Comparison of ENCODE assay signal across 14 cellular contexts in the genomic region with DNA sequence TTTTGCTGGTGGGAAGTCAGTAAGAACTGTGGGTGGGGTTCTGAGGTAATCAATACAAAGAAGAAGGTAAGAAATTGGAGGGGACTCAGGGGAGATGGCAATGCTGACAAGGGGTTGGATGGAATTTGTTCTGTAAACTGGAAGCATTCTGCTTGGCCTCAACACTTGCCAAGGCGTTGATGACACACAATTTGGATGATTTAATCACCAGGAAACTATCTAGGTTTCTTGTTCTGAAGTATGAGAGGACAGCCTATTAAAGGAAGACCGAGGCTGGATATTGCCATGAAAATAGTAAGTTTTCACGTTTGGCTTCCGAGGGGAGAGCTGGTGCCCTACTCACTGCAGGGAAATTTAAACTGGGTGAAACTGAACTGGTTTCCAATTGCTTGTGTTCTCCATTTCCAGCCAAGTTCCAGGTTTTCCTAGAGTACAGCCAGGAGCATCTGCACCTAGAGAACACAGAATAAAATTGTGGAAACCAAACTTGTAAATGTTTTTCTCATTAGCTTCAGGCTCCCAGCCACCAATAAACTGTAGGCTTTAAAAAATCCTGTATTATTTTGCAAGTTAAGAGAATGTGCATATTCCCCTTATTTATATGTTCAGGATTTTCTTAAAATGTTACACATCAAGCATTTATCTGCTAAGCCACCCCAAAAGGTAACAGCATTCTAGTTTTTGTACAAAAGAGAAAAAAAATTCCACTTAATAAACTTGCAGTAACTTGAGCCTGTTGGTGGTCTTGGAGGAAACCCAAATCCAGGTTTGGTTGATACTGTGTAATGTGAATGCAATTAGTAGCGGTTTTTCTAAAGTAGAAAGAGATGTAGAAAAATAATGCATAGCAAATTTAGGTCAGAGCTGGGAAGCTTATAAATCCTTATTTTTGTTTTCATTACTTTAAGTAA. TPM values are rescaled to one million over a fixed set of nuclear protein-coding genes. Genes with fewer than 3 reads are reported as not detected.
A peak's percentile ranks its signal among the peaks of the same experiment; 100 is the strongest.
DNase-seq lines count a peak whose midpoint lies in the region; ATAC-seq and TF ChIP-seq lines count a peak whose summit lies in the region.
"Had no signal": no experiment of that assay in that cellular context is flagged by ENCODE, and none has a peak within 500 bp of the region (broad histone marks: within the 10 kb centered on the region; RNA-seq: fewer than 3 reads in every experiment).

No MANE protein-coding gene starts in this region.

- H3K27ac ChIP-seq in HEK293 (ENCODE audit: extremely low read depth, low read depth, low read length) (no peak overlapping the region), SJCRH30 (peak overlapping the region; percentile 80)
- no peak overlapping the region for H3K27ac ChIP-seq in CD4-positive, alpha-beta memory T cell (ENCODE audit: low read depth, low read length)
- H3K27ac ChIP-seq: cardiac muscle cell, right atrium auricular region had no signal

- peaks cover 13% of the 10 kb centered on the region for H3K4me1 ChIP-seq in HEK293 (ENCODE audit: control insufficient read depth, insufficient read depth, low read length)
- peaks cover 37% of the 10 kb centered on the region for H3K4me1 ChIP-seq in SJCRH30
- no peaks in the 10 kb centered on the region for H3K4me1 ChIP-seq in CD4-positive, alpha-beta memory T cell (ENCODE audit: insufficient read depth, low read length)

- H3K9me3 Mint-ChIP-seq in CD4-positive, alpha-beta memory T cell: peaks cover 0 to 8% (median under 1%) of the 10 kb centered on the region in 8 donors
- no peaks in the 10 kb centered on the region for H3K9me3 Mint-ChIP-seq in stimulated activated naive CD8-positive, alpha-beta T cell treated with anti-CD3 and anti-CD28 coated beads, Interleukin-15, amount 100 ng/mL, for 72 hours

- DNase-seq in SJCRH30 (peak; percentile 64 to 83), iris pigment epithelial cell (ENCODE audit: low read depth) (peak; percentile 52)
- no peak for DNase-seq in CD4-positive, alpha-beta memory T cell
- DNase-seq in stimulated activated naive CD8-positive, alpha-beta T cell treated with anti-CD3 and anti-CD28 coated beads, Interleukin-15, amount 100 ng/mL, for 72 hours: no peak
- DNase-seq: activated CD4-positive, alpha-beta T cell treated with anti-CD3 and anti-CD28 coated beads, Interleukin-2, amount 50 U/mL, for 48 hours; activated effector memory CD4-positive, alpha-beta T cell treated with Interleukin-2 at 50 U/mL for 16 hours; mucosa of descending colon; NCI-H1930 had no signal

- no peaks in the 10 kb centered on the region for H3K27me3 ChIP-seq in SJCRH30
- H3K27me3 ChIP-seq in CD4-positive, alpha-beta memory T cell (ENCODE audit: insufficient read depth, low read length): no peaks in the 10 kb centered on the region
- H3K27me3 ChIP-seq: cardiac muscle cell, right atrium auricular region had no signal

- H3K9me3 ChIP-seq in HEK293 (ENCODE audit: control insufficient read depth, insufficient read depth, low read depth, low read length) (no peaks in the 10 kb centered on the region), SJCRH30 (replicated peaks) (no peaks in the 10 kb centered on the region)
- no peaks in the 10 kb centered on the region for H3K9me3 ChIP-seq in CD4-positive, alpha-beta memory T cell (ENCODE audit: control insufficient read depth in 1 of 2, low read length in 2 of 2)
- H3K9me3 ChIP-seq: mucosa of descending colon, right atrium auricular region had no signal

- peaks cover 2 to 14% of the 10 kb centered on the region in 2 donors for H3K27me3 Mint-ChIP-seq in CD4-positive, alpha-beta memory T cell
- H3K27me3 Mint-ChIP-seq in stimulated activated naive CD8-positive, alpha-beta T cell treated with anti-CD3 and anti-CD28 coated beads, Interleukin-15, amount 100 ng/mL, for 72 hours: peaks cover 13% of the 10 kb centered on the region

- TF ChIP-seq CTCF in HEK293 (tag by site-specific recombination; IDR thresholded peaks at IDR 0.05): no peak

- no peak overlapping the region for H3K4me3 Mint-ChIP-seq in CD4-positive, alpha-beta memory T cell
- no peak overlapping the region for H3K4me3 Mint-ChIP-seq in stimulated activated naive CD8-positive, alpha-beta T cell treated with anti-CD3 and anti-CD28 coated beads, Interleukin-15, amount 100 ng/mL, for 72 hours

- no peaks in the 10 kb centered on the region for H3K36me3 Mint-ChIP-seq in CD4-positive, alpha-beta memory T cell

- H3K4me3 ChIP-seq in HEK293 (ENCODE audit: low read depth, low read length) (no peak overlapping the region), SJCRH30 (no peak overlapping the region)
- H3K4me3 ChIP-seq in CD4-positive, alpha-beta memory T cell (ENCODE audit: low read length in 2 of 2): no peak overlapping the region
- H3K4me3 ChIP-seq: cardiac muscle cell, K562, mucosa of descending colon, right atrium auricular region had no signal

- intact Hi-C loops in CD4-positive, alpha-beta memory T cell (cut with micrococcal nuclease): no loop called here

- POLR2A ChIA-PET in HEK293 (lab: Yijun Ruan, JAX): no interaction called here
- POLR2A ChIA-PET in CD4-positive, alpha-beta memory T cell (lab: Charles Lee; ENCODE audit: partially characterized antibody): no interaction called here

- H3K4me1 Mint-ChIP-seq in CD4-positive, alpha-beta memory T cell: no peaks in the 10 kb centered on the region
- H3K4me1 Mint-ChIP-seq in stimulated activated naive CD8-positive, alpha-beta T cell treated with anti-CD3 and anti-CD28 coated beads, Interleukin-15, amount 100 ng/mL, for 72 hours: no peaks in the 10 kb centered on the region

- H3K36me3 ChIP-seq in HEK293 (ENCODE audit: control insufficient read depth in 2 of 2, insufficient read depth in 1 of 2, low read length in 2 of 2): no peaks in the 10 kb centered on the region
- no peaks in the 10 kb centered on the region for H3K36me3 ChIP-seq in SJCRH30
- H3K36me3 ChIP-seq in CD4-positive, alpha-beta memory T cell (ENCODE audit: insufficient read depth, low read length): no peaks in the 10 kb centered on the region
- H3K36me3 ChIP-seq: cardiac muscle cell, right atrium auricular region had no signal

- ATAC-seq in HG03342 (IDR thresholded peaks at IDR 0.05; ENCODE audit: unreplicated experiment) (no peak), HG03097 (IDR thresholded peaks at IDR 0.05; ENCODE audit: low FRiP score, unreplicated experiment) (no peak)
- no peak for ATAC-seq in stimulated activated naive CD8-positive, alpha-beta T cell treated with anti-CD3 and anti-CD28 coated beads, Interleukin-15, amount 100 ng/mL, for 72 hours
- ATAC-seq: K562, mucosa of descending colon had no signal

- no peak overlapping the region for H3K27ac Mint-ChIP-seq in CD4-positive, alpha-beta memory T cell
- no peak overlapping the region for H3K27ac Mint-ChIP-seq in stimulated activated naive CD8-positive, alpha-beta T cell treated with anti-CD3 and anti-CD28 coated beads, Interleukin-15, amount 100 ng/mL, for 72 hours

- CTCF ChIA-PET in HEK293 (lab: Yijun Ruan, JAX): interaction anchor here (0.7 to 0.8 kb wide), 2 partner anchors 26 to 42 kb away, joined by 3 to 5 read pairs; no protein-coding TSS in a partner anchor
- CTCF ChIA-PET in CD4-positive, alpha-beta memory T cell (lab: Charles Lee; ENCODE audit: partially characterized antibody): no interaction called here

TF ChIP-seq in HEK293, 187 proteins besides CTCF, POLR2A, EP300 and RAD21 (continues in another document):
- TF ChIP-seq ZNF596 (tag by site-specific recombination; IDR thresholded peaks at IDR 0.05) (no peak), ZNF843 (tag by site-specific recombination; IDR thresholded peaks at IDR 0.05) (no peak), ZBTB17 (tag by site-specific recombination; IDR thresholded peaks at IDR 0.05) (peak; percentile 22; the same call in 1 of the 2 replicates), OSR2 (tag by site-specific recombination; IDR thresholded peaks at IDR 0.05) (no peak), ZBTB21 (tag by site-specific recombination; IDR thresholded peaks at IDR 0.05) (no peak), ZNF266 (tag by site-specific recombination; IDR thresholded peaks at IDR 0.05; ENCODE audit: low read depth) (no peak)
- TF ChIP-seq, protein P1, sequence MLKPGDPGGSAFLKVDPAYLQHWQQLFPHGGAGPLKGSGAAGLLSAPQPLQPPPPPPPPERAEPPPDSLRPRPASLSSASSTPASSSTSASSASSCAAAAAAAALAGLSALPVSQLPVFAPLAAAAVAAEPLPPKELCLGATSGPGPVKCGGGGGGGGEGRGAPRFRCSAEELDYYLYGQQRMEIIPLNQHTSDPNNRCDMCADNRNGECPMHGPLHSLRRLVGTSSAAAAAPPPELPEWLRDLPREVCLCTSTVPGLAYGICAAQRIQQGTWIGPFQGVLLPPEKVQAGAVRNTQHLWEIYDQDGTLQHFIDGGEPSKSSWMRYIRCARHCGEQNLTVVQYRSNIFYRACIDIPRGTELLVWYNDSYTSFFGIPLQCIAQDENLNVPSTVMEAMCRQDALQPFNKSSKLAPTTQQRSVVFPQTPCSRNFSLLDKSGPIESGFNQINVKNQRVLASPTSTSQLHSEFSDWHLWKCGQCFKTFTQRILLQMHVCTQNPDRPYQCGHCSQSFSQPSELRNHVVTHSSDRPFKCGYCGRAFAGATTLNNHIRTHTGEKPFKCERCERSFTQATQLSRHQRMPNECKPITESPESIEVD (tag by site-specific recombination; IDR thresholded peaks at IDR 0.05): peak; percentile 79
- TF ChIP-seq, protein P2, sequence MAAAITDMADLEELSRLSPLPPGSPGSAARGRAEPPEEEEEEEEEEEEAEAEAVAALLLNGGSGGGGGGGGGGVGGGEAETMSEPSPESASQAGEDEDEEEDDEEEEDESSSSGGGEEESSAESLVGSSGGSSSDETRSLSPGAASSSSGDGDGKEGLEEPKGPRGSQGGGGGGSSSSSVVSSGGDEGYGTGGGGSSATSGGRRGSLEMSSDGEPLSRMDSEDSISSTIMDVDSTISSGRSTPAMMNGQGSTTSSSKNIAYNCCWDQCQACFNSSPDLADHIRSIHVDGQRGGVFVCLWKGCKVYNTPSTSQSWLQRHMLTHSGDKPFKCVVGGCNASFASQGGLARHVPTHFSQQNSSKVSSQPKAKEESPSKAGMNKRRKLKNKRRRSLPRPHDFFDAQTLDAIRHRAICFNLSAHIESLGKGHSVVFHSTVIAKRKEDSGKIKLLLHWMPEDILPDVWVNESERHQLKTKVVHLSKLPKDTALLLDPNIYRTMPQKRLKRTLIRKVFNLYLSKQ (tag by site-specific recombination; IDR thresholded peaks at IDR 0.05; ENCODE audit: borderline replicate concordance): no peak
- TF ChIP-seq, protein P3, sequence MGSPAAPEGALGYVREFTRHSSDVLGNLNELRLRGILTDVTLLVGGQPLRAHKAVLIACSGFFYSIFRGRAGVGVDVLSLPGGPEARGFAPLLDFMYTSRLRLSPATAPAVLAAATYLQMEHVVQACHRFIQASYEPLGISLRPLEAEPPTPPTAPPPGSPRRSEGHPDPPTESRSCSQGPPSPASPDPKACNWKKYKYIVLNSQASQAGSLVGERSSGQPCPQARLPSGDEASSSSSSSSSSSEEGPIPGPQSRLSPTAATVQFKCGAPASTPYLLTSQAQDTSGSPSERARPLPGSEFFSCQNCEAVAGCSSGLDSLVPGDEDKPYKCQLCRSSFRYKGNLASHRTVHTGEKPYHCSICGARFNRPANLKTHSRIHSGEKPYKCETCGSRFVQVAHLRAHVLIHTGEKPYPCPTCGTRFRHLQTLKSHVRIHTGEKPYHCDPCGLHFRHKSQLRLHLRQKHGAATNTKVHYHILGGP (tag by site-specific recombination; IDR thresholded peaks at IDR 0.05): peak; percentile 91

RNA-seq across cellular contexts. Expression of a gene that starts 53.8 kb away (rescaled TPM):
- 4.8 and 5.5 TPM in 2 replicates for total RNA-seq in SJCRH30 (2014; rRNA removed; shearing (Covaris generic))
- not detected for total RNA-seq in CD4-positive, alpha-beta memory T cell
- not detected for polyA plus RNA-seq in CD4-positive, alpha-beta memory T cell
- polyA plus RNA-seq: K562 had no signal

Comparison
In these comparisons a context has a peak if more than half of its experiments do, and no peak if none do; other contexts are left out.
1. DNase-seq: peak in SJCRH30 (2 of 2) and iris pigment epithelial cell (single experiment); none in CD4-positive, alpha-beta memory T cell (0 of 5) and stimulated activated naive CD8-positive, alpha-beta T cell treated with anti-CD3 and anti-CD28 coated beads, Interleukin-15, amount 100 ng/mL, for 72 hours (0 of 2).